1 cellular context compared by ENCODE assay signal in genomic region chr12:571795-572531, GRCh38.
TF ChIP-seq lines count a peak whose summit lies in the region.

No MANE protein-coding gene starts in this region.

TF ChIP-seq in HepG2, 621 proteins besides CTCF, POLR2A, EP300 and RAD21 (continued from another document and continues in another):
- TF ChIP-seq, protein P1, sequence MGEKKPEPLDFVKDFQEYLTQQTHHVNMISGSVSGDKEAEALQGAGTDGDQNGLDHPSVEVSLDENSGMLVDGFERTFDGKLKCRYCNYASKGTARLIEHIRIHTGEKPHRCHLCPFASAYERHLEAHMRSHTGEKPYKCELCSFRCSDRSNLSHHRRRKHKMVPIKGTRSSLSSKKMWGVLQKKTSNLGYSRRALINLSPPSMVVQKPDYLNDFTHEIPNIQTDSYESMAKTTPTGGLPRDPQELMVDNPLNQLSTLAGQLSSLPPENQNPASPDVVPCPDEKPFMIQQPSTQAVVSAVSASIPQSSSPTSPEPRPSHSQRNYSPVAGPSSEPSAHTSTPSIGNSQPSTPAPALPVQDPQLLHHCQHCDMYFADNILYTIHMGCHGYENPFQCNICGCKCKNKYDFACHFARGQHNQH (CRISPR knock-in tag; IDR thresholded peaks at IDR 0.05): no peak
- no peak for TF ChIP-seq TSC22D2 (CRISPR knock-in tag; IDR thresholded peaks at IDR 0.05; ENCODE audit: borderline replicate concordance)
- TF ChIP-seq NFKBIZ (CRISPR knock-in tag; IDR thresholded peaks at IDR 0.05): no peak
- TF ChIP-seq CC2D1A (CRISPR knock-in tag; IDR thresholded peaks at IDR 0.05): 0 out of 2 replicates have a peak, but pooled peaks have one; percentile 32
- no peak for TF ChIP-seq RFX3 (CRISPR knock-in tag; IDR thresholded peaks at IDR 0.05)
- no peak for TF ChIP-seq FLYWCH1 (CRISPR knock-in tag; IDR thresholded peaks at IDR 0.05)
- no peak for TF ChIP-seq GLMP (CRISPR knock-in tag; IDR thresholded peaks at IDR 0.05; ENCODE audit: borderline replicate concordance)
- TF ChIP-seq, protein P2, sequence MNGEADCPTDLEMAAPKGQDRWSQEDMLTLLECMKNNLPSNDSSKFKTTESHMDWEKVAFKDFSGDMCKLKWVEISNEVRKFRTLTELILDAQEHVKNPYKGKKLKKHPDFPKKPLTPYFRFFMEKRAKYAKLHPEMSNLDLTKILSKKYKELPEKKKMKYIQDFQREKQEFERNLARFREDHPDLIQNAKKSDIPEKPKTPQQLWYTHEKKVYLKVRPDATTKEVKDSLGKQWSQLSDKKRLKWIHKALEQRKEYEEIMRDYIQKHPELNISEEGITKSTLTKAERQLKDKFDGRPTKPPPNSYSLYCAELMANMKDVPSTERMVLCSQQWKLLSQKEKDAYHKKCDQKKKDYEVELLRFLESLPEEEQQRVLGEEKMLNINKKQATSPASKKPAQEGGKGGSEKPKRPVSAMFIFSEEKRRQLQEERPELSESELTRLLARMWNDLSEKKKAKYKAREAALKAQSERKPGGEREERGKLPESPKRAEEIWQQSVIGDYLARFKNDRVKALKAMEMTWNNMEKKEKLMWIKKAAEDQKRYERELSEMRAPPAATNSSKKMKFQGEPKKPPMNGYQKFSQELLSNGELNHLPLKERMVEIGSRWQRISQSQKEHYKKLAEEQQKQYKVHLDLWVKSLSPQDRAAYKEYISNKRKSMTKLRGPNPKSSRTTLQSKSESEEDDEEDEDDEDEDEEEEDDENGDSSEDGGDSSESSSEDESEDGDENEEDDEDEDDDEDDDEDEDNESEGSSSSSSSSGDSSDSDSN (CRISPR knock-in tag; IDR thresholded peaks at IDR 0.05): peak; percentile 45
- TF ChIP-seq, protein P3, sequence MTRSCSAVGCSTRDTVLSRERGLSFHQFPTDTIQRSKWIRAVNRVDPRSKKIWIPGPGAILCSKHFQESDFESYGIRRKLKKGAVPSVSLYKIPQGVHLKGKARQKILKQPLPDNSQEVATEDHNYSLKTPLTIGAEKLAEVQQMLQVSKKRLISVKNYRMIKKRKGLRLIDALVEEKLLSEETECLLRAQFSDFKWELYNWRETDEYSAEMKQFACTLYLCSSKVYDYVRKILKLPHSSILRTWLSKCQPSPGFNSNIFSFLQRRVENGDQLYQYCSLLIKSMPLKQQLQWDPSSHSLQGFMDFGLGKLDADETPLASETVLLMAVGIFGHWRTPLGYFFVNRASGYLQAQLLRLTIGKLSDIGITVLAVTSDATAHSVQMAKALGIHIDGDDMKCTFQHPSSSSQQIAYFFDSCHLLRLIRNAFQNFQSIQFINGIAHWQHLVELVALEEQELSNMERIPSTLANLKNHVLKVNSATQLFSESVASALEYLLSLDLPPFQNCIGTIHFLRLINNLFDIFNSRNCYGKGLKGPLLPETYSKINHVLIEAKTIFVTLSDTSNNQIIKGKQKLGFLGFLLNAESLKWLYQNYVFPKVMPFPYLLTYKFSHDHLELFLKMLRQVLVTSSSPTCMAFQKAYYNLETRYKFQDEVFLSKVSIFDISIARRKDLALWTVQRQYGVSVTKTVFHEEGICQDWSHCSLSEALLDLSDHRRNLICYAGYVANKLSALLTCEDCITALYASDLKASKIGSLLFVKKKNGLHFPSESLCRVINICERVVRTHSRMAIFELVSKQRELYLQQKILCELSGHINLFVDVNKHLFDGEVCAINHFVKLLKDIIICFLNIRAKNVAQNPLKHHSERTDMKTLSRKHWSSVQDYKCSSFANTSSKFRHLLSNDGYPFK (CRISPR knock-in tag; IDR thresholded peaks at IDR 0.05; ENCODE audit: borderline replicate concordance): 0 out of 2 replicates have a peak, but pooled peaks have one; percentile 46
- TF ChIP-seq RFX1 (IDR thresholded peaks at IDR 0.05): no peak
- no peak for TF ChIP-seq NCOR1 (IDR thresholded peaks at IDR 0.05; ENCODE audit: borderline replicate concordance, low read length)
- no peak for TF ChIP-seq ZNF605 (CRISPR knock-in tag; IDR thresholded peaks at IDR 0.05)
- peak; percentile 55; the same call in 1 of the 2 replicates for TF ChIP-seq ZNF891 (CRISPR knock-in tag; IDR thresholded peaks at IDR 0.05)
- no peak for TF ChIP-seq ZFP62 (CRISPR knock-in tag; IDR thresholded peaks at IDR 0.05)
- TF ChIP-seq ZGPAT (CRISPR knock-in tag; IDR thresholded peaks at IDR 0.05): peak; percentile 25; the same call in 1 of the 2 replicates
- TF ChIP-seq DNMT1 (CRISPR knock-in tag; IDR thresholded peaks at IDR 0.05): no peak
- TF ChIP-seq ZFYVE20 (CRISPR knock-in tag; IDR thresholded peaks at IDR 0.05; ENCODE audit: borderline replicate concordance, low read depth): no peak
- TF ChIP-seq RORA (CRISPR knock-in tag; IDR thresholded peaks at IDR 0.05): no peak
- no peak for TF ChIP-seq SIX1 (CRISPR knock-in tag; IDR thresholded peaks at IDR 0.05; ENCODE audit: borderline replicate concordance)
- peak; percentile 22; the same call in 1 of the 2 replicates for TF ChIP-seq KAT8 (CRISPR knock-in tag; IDR thresholded peaks at IDR 0.05)
- TF ChIP-seq PATZ1 (CRISPR knock-in tag; IDR thresholded peaks at IDR 0.05): no peak
- 0 out of 2 replicates have a peak, but pooled peaks have one; percentile 39 for TF ChIP-seq NFE2L1 (CRISPR knock-in tag; IDR thresholded peaks at IDR 0.05; ENCODE audit: borderline replicate concordance)
- TF ChIP-seq SALL1 (CRISPR knock-in tag; IDR thresholded peaks at IDR 0.05): peak; percentile 61
- TF ChIP-seq, protein P4, sequence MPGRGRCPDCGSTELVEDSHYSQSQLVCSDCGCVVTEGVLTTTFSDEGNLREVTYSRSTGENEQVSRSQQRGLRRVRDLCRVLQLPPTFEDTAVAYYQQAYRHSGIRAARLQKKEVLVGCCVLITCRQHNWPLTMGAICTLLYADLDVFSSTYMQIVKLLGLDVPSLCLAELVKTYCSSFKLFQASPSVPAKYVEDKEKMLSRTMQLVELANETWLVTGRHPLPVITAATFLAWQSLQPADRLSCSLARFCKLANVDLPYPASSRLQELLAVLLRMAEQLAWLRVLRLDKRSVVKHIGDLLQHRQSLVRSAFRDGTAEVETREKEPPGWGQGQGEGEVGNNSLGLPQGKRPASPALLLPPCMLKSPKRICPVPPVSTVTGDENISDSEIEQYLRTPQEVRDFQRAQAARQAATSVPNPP (CRISPR knock-in tag; IDR thresholded peaks at IDR 0.05): no peak
- TF ChIP-seq GTF3A (CRISPR knock-in tag; conservative IDR thresholded peaks at IDR 0.05): no peak
- TF ChIP-seq ZNF138 (CRISPR knock-in tag; IDR thresholded peaks at IDR 0.05; ENCODE audit: low read depth): no peak
- no peak for TF ChIP-seq ZNF569 (CRISPR knock-in tag; IDR thresholded peaks at IDR 0.05; ENCODE audit: borderline replicate concordance)
- no peak for TF ChIP-seq ZNF367 (CRISPR knock-in tag; IDR thresholded peaks at IDR 0.05; ENCODE audit: borderline replicate concordance)
- TF ChIP-seq MLLT10 (CRISPR knock-in tag; IDR thresholded peaks at IDR 0.05): no peak
- no peak for TF ChIP-seq ZBTB7B (CRISPR knock-in tag; IDR thresholded peaks at IDR 0.05)
- TF ChIP-seq ZNF431 (CRISPR knock-in tag; IDR thresholded peaks at IDR 0.05; ENCODE audit: borderline replicate concordance, low read depth): 0 out of 2 replicates have a peak, but pooled peaks have one; percentile 49
- TF ChIP-seq, protein P5, sequence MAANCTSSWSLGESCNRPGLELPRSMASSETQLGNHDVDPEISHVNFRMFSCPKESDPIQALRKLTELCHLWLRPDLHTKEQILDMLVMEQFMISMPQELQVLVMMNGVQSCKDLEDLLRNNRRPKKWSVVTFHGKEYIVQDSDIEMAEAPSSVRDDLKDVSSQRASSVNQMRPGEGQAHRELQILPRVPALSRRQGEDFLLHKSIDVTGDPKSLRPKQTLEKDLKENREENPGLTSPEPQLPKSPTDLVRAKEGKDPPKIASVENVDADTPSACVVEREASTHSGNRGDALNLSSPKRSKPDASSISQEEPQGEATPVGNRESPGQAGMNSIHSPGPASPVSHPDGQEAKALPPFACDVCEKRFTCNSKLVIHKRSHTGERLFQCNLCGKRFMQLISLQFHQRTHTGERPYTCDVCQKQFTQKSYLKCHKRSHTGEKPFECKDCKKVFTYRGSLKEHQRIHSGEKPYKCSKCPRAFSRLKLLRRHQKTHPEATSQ (CRISPR knock-in tag; IDR thresholded peaks at IDR 0.05; ENCODE audit: borderline replicate concordance): no peak
- peak; percentile 72; the same call in 1 of the 2 replicates for TF ChIP-seq NRL (CRISPR knock-in tag; IDR thresholded peaks at IDR 0.05; ENCODE audit: borderline replicate concordance)
- TF ChIP-seq ZFY (CRISPR knock-in tag; IDR thresholded peaks at IDR 0.05): peak; percentile 60
- TF ChIP-seq HIVEP1 (CRISPR knock-in tag; IDR thresholded peaks at IDR 0.05): peak; percentile 60; the same call in 1 of the 2 replicates
- no peak for TF ChIP-seq ZBTB33 (CRISPR knock-in tag; IDR thresholded peaks at IDR 0.05)
- 0 out of 2 replicates have a peak, but pooled peaks have one; percentile 64 for TF ChIP-seq ZNF710 (CRISPR knock-in tag; IDR thresholded peaks at IDR 0.05; ENCODE audit: borderline replicate concordance)
- TF ChIP-seq ZNF256 (CRISPR knock-in tag; conservative IDR thresholded peaks at IDR 0.05): no peak
- TF ChIP-seq ELF1 (CRISPR knock-in tag; IDR thresholded peaks at IDR 0.05): 0 out of 2 replicates have a peak, but pooled peaks have one; percentile 19
- TF ChIP-seq MLX (CRISPR knock-in tag; IDR thresholded peaks at IDR 0.05): no peak
- TF ChIP-seq ZNF839 (CRISPR knock-in tag; IDR thresholded peaks at IDR 0.05; ENCODE audit: borderline replicate concordance): no peak
